8 cellular contexts compared by ENCODE assay signal in genomic region chr14:60091550-60092511, GRCh38. TPM values are rescaled to one million over a fixed set of nuclear protein-coding genes. Genes with fewer than 3 reads are reported as not detected.
DNase-seq lines count a peak whose midpoint lies in the region; ATAC-seq, FAIRE-seq and TF ChIP-seq lines count a peak whose summit lies in the region.

Gene PCNX4 (plus strand): TSS chr14:60091923. CDS start chr14:60107639, 15,716 bp downstream.

- H3K4me3 ChIP-seq in AG10803 (ENCODE audit: low read length) (peak within 1 kb of the TSS; percentile 91), kidney (ENCODE audit: low read length in 2 of 2) (peak within 1 kb of the TSS; percentile 89 to 99)

- H3K9me3 ChIP-seq in kidney (ENCODE audit: control insufficient read depth in 1 of 2, low read length in 2 of 2): no peaks in the 10 kb centered on the region

- H3K9ac ChIP-seq in kidney (ENCODE audit: low read length in 2 of 2): peak within 1 kb of the TSS; percentile 87 to 93

- no peaks in the 10 kb centered on the region for H3K36me3 Mint-ChIP-seq in chondrocyte (ENCODE audit: low read depth)

- H3K27ac Mint-ChIP-seq in chondrocyte (ENCODE audit: unreplicated experiment): peak within 1 kb of the TSS; percentile 99

- DNase-seq in AG10803 (ENCODE audit: low read depth) (peak; percentile 99), NCI-H510A treated with DMSO at 0.1 percent for 48 hours (lab: John Stamatoyannopoulos, UW) (peak; percentile 97), chondrocyte (ENCODE audit: low spot score) (peak; percentile 97), kidney (peak; percentile 99)
- peak; percentile 85 to 87 for DNase-seq in activated CD4-positive, alpha-beta T cell treated with anti-CD3 and anti-CD28 coated beads for 24 hours (ENCODE audit: low read depth in 2 of 2)
- DNase-seq in stimulated activated CD4-positive, alpha-beta T cell treated with anti-CD3 and anti-CD28 coated beads, Interleukin-15, amount 100 ng/mL, for 24 hours: peak; percentile 95

- H3K4me1 Mint-ChIP-seq in chondrocyte (ENCODE audit: low read depth): peaks cover 43% of the 10 kb centered on the region

- TF ChIP-seq CTCF in AG10803 (conservative IDR thresholded peaks at IDR 0.05; ENCODE audit: low read length) (no peak), chondrocyte (IDR thresholded peaks at IDR 0.05) (no peak), kidney (IDR thresholded peaks at IDR 0.05; ENCODE audit: borderline replicate concordance, extremely low read depth, insufficient read depth) (no peak)

- H3K9me3 Mint-ChIP-seq in chondrocyte (ENCODE audit: low read depth): no peaks in the 10 kb centered on the region

- peak within 1 kb of the TSS; percentile 93 for H3K4me3 Mint-ChIP-seq in chondrocyte (ENCODE audit: unreplicated experiment)

- no peaks in the 10 kb centered on the region for H3K36me3 ChIP-seq in kidney (ENCODE audit: control insufficient read depth in 1 of 2, insufficient read depth in 2 of 2, low read length in 2 of 2)

- no peaks in the 10 kb centered on the region for H3K27me3 Mint-ChIP-seq in chondrocyte (ENCODE audit: low read depth)

- peak; percentile 94 for ATAC-seq in GM19043 (IDR thresholded peaks at IDR 0.05; ENCODE audit: low read depth, unreplicated experiment)
- ATAC-seq in HG03378 (IDR thresholded peaks at IDR 0.05; ENCODE audit: unreplicated experiment): peak; percentile 93

- intact Hi-C loops in kidney (cut with DNase I): no loop called here

- H3K4me1 ChIP-seq in kidney (ENCODE audit: control insufficient read depth in 1 of 2, insufficient read depth in 1 of 2, low read depth in 1 of 2, low read length in 2 of 2): peaks cover 12 to 13% of the 10 kb centered on the region in 2 donors

- H3K27ac ChIP-seq in kidney (ENCODE audit: low read depth in 2 of 2, low read length in 2 of 2): peak within 1 kb of the TSS; percentile 98 to 99

- FAIRE-seq in kidney (lab: Jason Lieb, UNC): peak; percentile 72

RNA-seq across cellular contexts. Expression of gene PCNX4, which starts in this region (rescaled TPM):
- total RNA-seq in chondrocyte (48.9 to 57.2 TPM (median 52.9 TPM) in 3 replicates), kidney (44.9 TPM)
- polyA plus RNA-seq in kidney (ENCODE audit: insufficient read depth, low read depth, low replicate concordance): 25.1 TPM

Comparison
In these comparisons a context has a peak if more than half of its experiments do, and no peak if none do; other contexts are left out.
1. Peak in every context shown above with its lines: DNase-seq, ATAC-seq, H3K4me3 ChIP-seq and H3K27ac ChIP-seq.